Comparison of ENCODE assay signal across 5 cellular contexts in the genomic region with DNA sequence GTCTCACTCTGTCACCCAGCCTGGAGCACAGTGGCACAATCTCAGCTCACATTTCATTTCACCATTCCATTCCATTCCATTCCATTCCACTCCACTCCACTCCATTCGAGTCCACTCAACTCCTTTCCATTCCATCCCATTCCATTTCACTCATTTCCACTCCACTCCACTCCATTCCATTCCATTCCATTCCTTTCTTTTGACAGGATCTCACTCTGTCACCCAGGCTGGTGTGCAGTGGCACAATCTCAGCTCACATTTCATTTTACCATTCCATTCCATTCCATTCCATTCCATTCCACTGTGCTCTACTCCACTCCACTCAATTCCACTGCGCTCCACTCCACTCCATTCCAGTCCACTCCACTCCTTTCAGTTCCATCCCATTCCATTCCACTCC.
A peak's percentile ranks its signal among the peaks of the same experiment; 100 is the strongest.
DNase-seq lines count a peak whose midpoint lies in the region; ATAC-seq, FAIRE-seq and TF ChIP-seq lines count a peak whose summit lies in the region.
"Not testable (repeated sequence)": the region's sequence is repeated elsewhere in the genome, so short reads cannot be mapped to it uniquely, and the experiment has no call there.

No MANE protein-coding gene starts in this region.

- TF ChIP-seq POLR2A in HepG2 (IDR thresholded peaks at IDR 0.05; ENCODE audit: insufficient read depth in 1 of 2, low read depth in 2 of 2, low read length in 2 of 2): not testable (repeated sequence)

- H3K27me3 Mint-ChIP-seq in endothelial cell (ENCODE audit: unreplicated experiment) (peaks cover 24% of the 10 kb centered on the region), glutamatergic neuron (ENCODE audit: unreplicated experiment) (peaks cover 30% of the 10 kb centered on the region)

- TF ChIP-seq RAD21 in HepG2 (CRISPR knock-in tag; IDR thresholded peaks at IDR 0.05): not testable (repeated sequence)

- not testable (repeated sequence) for H3K4me1 ChIP-seq in HUES64 (ENCODE audit: insufficient read depth, low read length); HepG2 (ENCODE audit: insufficient read depth, low read length); upper lobe of right lung

- not testable (repeated sequence) for ATAC-seq in HepG2
- ATAC-seq in upper lobe of right lung: peak; percentile 22

- H3K27ac Mint-ChIP-seq in endothelial cell (ENCODE audit: unreplicated experiment) (peak overlapping the region; percentile 16), glutamatergic neuron (ENCODE audit: unreplicated experiment) (peak overlapping the region; percentile 50)

- in situ Hi-C loops in HepG2 (cut with HindIII; ENCODE audit: extremely low pct_ligation_motif_present, low pct_unique_long_range_greater_than_20kb): not testable (repeated sequence)

- not testable (repeated sequence) for H3K4me1 Mint-ChIP-seq in endothelial cell (ENCODE audit: unreplicated experiment); glutamatergic neuron (ENCODE audit: low read depth, unreplicated experiment)

- H3K79me2 ChIP-seq in HepG2 (ENCODE audit: insufficient read depth, low read length): not testable (repeated sequence)

- 0 out of 2 replicates have a peak overlapping the region, but pooled peaks have one; percentile 25 for H3K4me3 ChIP-seq in HUES64 (ENCODE audit: low read length)
- H3K4me3 ChIP-seq in HepG2 (replicated peaks in 1 of 3; ENCODE audit: insufficient read depth in 1 of 3, low read depth in 2 of 3, low read length in 3 of 3); upper lobe of right lung: not testable (repeated sequence)

- peak overlapping the region; percentile 0 for H3K4me3 Mint-ChIP-seq in endothelial cell (ENCODE audit: unreplicated experiment)
- not testable (repeated sequence) for H3K4me3 Mint-ChIP-seq in glutamatergic neuron (ENCODE audit: unreplicated experiment)

- not testable (repeated sequence) for TF ChIP-seq EP300 in HepG2 (IDR thresholded peaks at IDR 0.05; ENCODE audit: low read depth in 2 of 2, low read length in 2 of 2); HepG2 (CRISPR knock-in tag; IDR thresholded peaks at IDR 0.05; ENCODE audit: borderline replicate concordance)

- H3K27me3 ChIP-seq in HUES64 (ENCODE audit: insufficient read depth, low read length); HepG2 (ENCODE audit: control insufficient read depth in 1 of 2, insufficient read depth in 2 of 2, low read length in 2 of 2); upper lobe of right lung: not testable (repeated sequence)

- not testable (repeated sequence) for H3K36me3 ChIP-seq in HUES64 (ENCODE audit: insufficient read depth, low read length); HepG2 (replicated peaks in 1 of 2; ENCODE audit: control insufficient read depth in 1 of 2, insufficient read depth in 2 of 2, low read length in 2 of 2); upper lobe of right lung

- H4K20me1 ChIP-seq in HepG2 (ENCODE audit: insufficient read depth, low read length): not testable (repeated sequence)

- CTCF ChIA-PET in HepG2 (lab: Yijun Ruan, JAX; ENCODE audit: low intra/inter-chr PET ratio, low total read pairs): not testable (repeated sequence)

- H3K27ac ChIP-seq in HUES64 (ENCODE audit: low read depth, low read length); HepG2 (ENCODE audit: extremely low read length, insufficient read depth, low read length); upper lobe of right lung: not testable (repeated sequence)

- peaks cover 34% of the 10 kb centered on the region for H3K36me3 Mint-ChIP-seq in endothelial cell (ENCODE audit: low read depth, unreplicated experiment)
- peaks cover 42% of the 10 kb centered on the region for H3K36me3 Mint-ChIP-seq in glutamatergic neuron (ENCODE audit: unreplicated experiment)

- WGBS in HUES64: 55% methylated on average over 2 of the region's 2 CpGs
- 5% methylated on average over 2 of the region's 2 CpGs for WGBS in HepG2 (ENCODE audit: low lambda C conversion rate)

- intact Hi-C loops in HepG2 (cut with micrococcal nuclease; ENCODE audit: unreplicated experiment); upper lobe of right lung (cut with DNase I): not testable (repeated sequence)

- not testable (repeated sequence) for TF ChIP-seq CTCF in endothelial cell (IDR thresholded peaks at IDR 0.05; ENCODE audit: unreplicated experiment); glutamatergic neuron (IDR thresholded peaks at IDR 0.05; ENCODE audit: partially characterized antibody, unreplicated experiment); HepG2 (CRISPR knock-in tag; IDR thresholded peaks at IDR 0.05); upper lobe of right lung (IDR thresholded peaks at IDR 0.05)

- not testable (repeated sequence) for BruUV-seq in HepG2 (replicated peaks; lab: Mats Ljungman, UMichigan)

- FAIRE-seq in HepG2 (lab: Jason Lieb, UNC): not testable (repeated sequence)

- H3K9me3 ChIP-seq in HUES64 (ENCODE audit: insufficient read depth, low read depth, low read length) (peaks cover 96% of the 10 kb centered on the region), HepG2 (ENCODE audit: low read length) (peaks cover 100% of the 10 kb centered on the region)
- not testable (repeated sequence) for H3K9me3 ChIP-seq in upper lobe of right lung

- POLR2A ChIA-PET in HepG2 (lab: Yijun Ruan, JAX): not testable (repeated sequence)

- H3K9ac ChIP-seq in HUES64 (ENCODE audit: low read depth, low read length); HepG2 (ENCODE audit: insufficient read depth, low read depth, low read length): not testable (repeated sequence)

- not testable (repeated sequence) for H3K4me2 ChIP-seq in HepG2 (ENCODE audit: low read depth, low read length)

- not testable (repeated sequence) for H2AFZ ChIP-seq in HepG2 (ENCODE audit: low read length)

- peaks cover 51% of the 10 kb centered on the region for H3K9me3 Mint-ChIP-seq in endothelial cell (ENCODE audit: unreplicated experiment)
- H3K9me3 Mint-ChIP-seq in glutamatergic neuron (ENCODE audit: unreplicated experiment): peaks cover 41% of the 10 kb centered on the region

- not testable (repeated sequence) for DNase-seq in endothelial cell (ENCODE audit: low spot score); glutamatergic neuron; HepG2 (ENCODE audit: low spot score); upper lobe of right lung

TF ChIP-seq in HepG2, 621 proteins besides CTCF, POLR2A, EP300 and RAD21:
- peak; percentile 29 for TF ChIP-seq PHB2 (IDR thresholded peaks at IDR 0.05; ENCODE audit: partially characterized antibody)
